In the genomic region with DNA sequence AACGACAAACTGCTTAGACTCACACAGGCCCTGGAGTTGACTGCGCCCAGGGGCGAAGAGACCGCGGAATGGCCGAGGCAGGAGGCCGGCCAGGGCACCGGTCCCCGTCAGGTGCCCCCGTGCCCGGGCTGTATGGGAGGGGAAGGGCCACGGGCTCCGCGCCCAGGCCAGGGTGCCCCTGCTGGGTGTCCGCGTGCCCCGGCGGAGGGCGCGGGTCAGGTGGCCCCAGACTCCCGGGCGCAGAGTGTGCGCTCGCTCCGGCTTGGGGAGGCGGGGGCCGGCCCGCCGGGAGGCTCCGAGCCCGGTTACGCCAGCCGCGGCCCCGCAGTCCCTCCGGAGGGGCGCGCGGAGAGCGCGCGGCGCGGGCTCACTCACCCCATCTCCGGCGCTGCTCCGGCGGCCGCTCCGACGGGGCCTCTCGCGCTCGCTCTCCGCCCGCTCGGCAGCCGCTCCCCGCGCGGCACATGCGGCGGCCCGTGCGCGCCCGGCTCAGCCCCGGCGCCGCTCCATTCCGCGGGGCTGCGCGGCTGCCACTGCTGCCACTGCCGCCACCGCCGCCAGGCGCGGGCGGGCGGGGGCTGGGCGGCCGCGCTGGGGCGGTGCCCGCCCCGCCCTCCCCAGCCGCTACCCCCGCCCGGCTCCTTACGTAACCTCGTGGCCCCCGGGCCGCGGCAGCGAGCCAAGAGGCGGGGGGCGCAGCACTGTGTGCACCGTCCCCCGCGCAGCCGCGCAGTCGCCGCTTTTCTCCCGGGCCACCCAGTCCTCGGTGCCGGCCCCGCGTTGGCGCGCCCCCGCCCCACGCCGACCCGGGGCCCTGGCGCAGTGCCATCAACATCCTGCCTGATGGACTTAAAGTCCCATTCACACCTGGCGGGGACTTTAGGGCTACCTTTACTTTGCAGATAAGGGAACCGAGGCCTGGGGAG, we compare ENCODE assay signal across 8 cellular contexts. TPM values are rescaled to one million over a fixed set of nuclear protein-coding genes. Genes with fewer than 3 reads are reported as not detected.
DNase-seq lines count a peak whose midpoint lies in the region; ATAC-seq and TF ChIP-seq lines count a peak whose summit lies in the region.

Gene HOMER2 (minus strand): TSS at position 565 of the 926 bp plus-strand sequence. CDS start 185 bp downstream, at position 380.

- no peak within 1 kb of the TSS for H3K27ac Mint-ChIP-seq in activated naive CD4-positive, alpha-beta T cell treated with anti-CD3 and anti-CD28 coated beads, Interleukin-2, amount 50 U/mL, for 24 hours
- H3K27ac Mint-ChIP-seq in progenitor cell of endocrine pancreas, result no peak within 1 kb of the TSS

- H3K27ac ChIP-seq in MM.1S (ENCODE audit: low read length), result no peak within 1 kb of the TSS

- peaks cover 12% of the 10 kb centered on the region for H3K27me3 ChIP-seq in MM.1S (replicated peaks; ENCODE audit: insufficient read depth, low read length)

- H3K4me1 Mint-ChIP-seq in activated naive CD4-positive, alpha-beta T cell treated with anti-CD3 and anti-CD28 coated beads, Interleukin-2, amount 50 U/mL, for 24 hours, result no peaks in the 10 kb centered on the region
- H3K4me1 Mint-ChIP-seq in progenitor cell of endocrine pancreas (ENCODE audit: low read depth), result peaks cover 2% of the 10 kb centered on the region

- H3F3A ChIP-seq in MM.1S (ENCODE audit: insufficient read depth, low read length), result peaks cover 17% of the 10 kb centered on the region

- TF ChIP-seq CTCF in MM.1S (IDR thresholded peaks at IDR 0.05; ENCODE audit: low read length) (no peak), progenitor cell of endocrine pancreas (IDR thresholded peaks at IDR 0.05; ENCODE audit: unreplicated experiment) (no peak)

- peaks cover 3% of the 10 kb centered on the region for H3K27me3 Mint-ChIP-seq in activated naive CD4-positive, alpha-beta T cell treated with anti-CD3 and anti-CD28 coated beads, Interleukin-2, amount 50 U/mL, for 24 hours
- H3K27me3 Mint-ChIP-seq in progenitor cell of endocrine pancreas, result peaks cover 5% of the 10 kb centered on the region

- no peak within 1 kb of the TSS for H3K9ac ChIP-seq in MM.1S (ENCODE audit: low read length)

- peak; percentile 72 to 86 for ATAC-seq in left cardiac atrium
- no peak for ATAC-seq in GM18870 (IDR thresholded peaks at IDR 0.05; ENCODE audit: unreplicated experiment)

- intact Hi-C loops in left cardiac atrium (cut with DNase I), result no loop called here

- peak within 1 kb of the TSS; percentile 81 for H3K4me2 ChIP-seq in MM.1S (ENCODE audit: low read depth, low read length)

- H3K4me1 ChIP-seq in MM.1S (ENCODE audit: low read length), result peaks cover 25% of the 10 kb centered on the region

- H3K9me3 Mint-ChIP-seq in activated naive CD4-positive, alpha-beta T cell treated with anti-CD3 and anti-CD28 coated beads, Interleukin-2, amount 50 U/mL, for 24 hours, result no peaks in the 10 kb centered on the region
- H3K9me3 Mint-ChIP-seq in progenitor cell of endocrine pancreas (ENCODE audit: low read depth), result no peaks in the 10 kb centered on the region

- no peaks in the 10 kb centered on the region for H3K9me3 ChIP-seq in MM.1S (replicated peaks; ENCODE audit: insufficient read depth, low read length)

- H4K20me1 ChIP-seq in MM.1S (ENCODE audit: insufficient read depth, low read length), result no peaks in the 10 kb centered on the region

- H3K4me3 ChIP-seq in MM.1S (ENCODE audit: low read length), result peak within 1 kb of the TSS; percentile 58

- no peaks in the 10 kb centered on the region for H3K36me3 Mint-ChIP-seq in activated naive CD4-positive, alpha-beta T cell treated with anti-CD3 and anti-CD28 coated beads, Interleukin-2, amount 50 U/mL, for 24 hours
- H3K36me3 Mint-ChIP-seq in progenitor cell of endocrine pancreas (ENCODE audit: insufficient read depth), result peaks cover 1% of the 10 kb centered on the region

- DNase-seq in NCI-H2081 (lab: John Stamatoyannopoulos, UW), result peak; percentile 52 to 58
- no peak for DNase-seq in NCI-H2081 treated with DMSO at 0.1 percent for 48 hours (lab: John Stamatoyannopoulos, UW)
- DNase-seq in MM.1S, result peak; percentile 11
- peak; percentile 25 for DNase-seq in left cardiac atrium
- peak; percentile 20 for DNase-seq in progenitor cell of endocrine pancreas (ENCODE audit: low spot score, unreplicated experiment)
- DNase-seq in dedifferentiated amniotic fluid mesenchymal stem cell (ENCODE audit: extremely low spot score), result no peak

- H3K36me3 ChIP-seq in MM.1S (replicated peaks; ENCODE audit: insufficient read depth, low read length), result no peaks in the 10 kb centered on the region

- no peaks in the 10 kb centered on the region for H3K79me2 ChIP-seq in MM.1S (ENCODE audit: low read length)

- H2AFZ ChIP-seq in MM.1S (ENCODE audit: low read length), result 0 out of 2 replicates have a peak within 1 kb of the TSS, but pooled peaks have one; percentile 51

- peak within 1 kb of the TSS; percentile 82 for H3K4me3 Mint-ChIP-seq in activated naive CD4-positive, alpha-beta T cell treated with anti-CD3 and anti-CD28 coated beads, Interleukin-2, amount 50 U/mL, for 24 hours
- H3K4me3 Mint-ChIP-seq in progenitor cell of endocrine pancreas (ENCODE audit: low read depth), result peak within 1 kb of the TSS; percentile 68

- no peaks in the 10 kb centered on the region for H3K9me2 ChIP-seq in MM.1S (replicated peaks; ENCODE audit: insufficient read depth, low read length)

RNA-seq across cellular contexts. Expression of gene HOMER2, which starts in this region (rescaled TPM):
- 10 to 100 TPM; 12.6 to 19.2 TPM for total RNA-seq in left cardiac atrium
- total RNA-seq in progenitor cell of endocrine pancreas, result 21.0 TPM in 2 replicates

Comparison
In these comparisons a context has a peak if more than half of its experiments do, and no peak if none do; other contexts are left out.
1. DNase-seq: peak in NCI-H2081 (2 of 2), MM.1S (single experiment), left cardiac atrium (single experiment) and progenitor cell of endocrine pancreas (single experiment); none in NCI-H2081 treated with DMSO at 0.1 percent for 48 hours (single experiment) and dedifferentiated amniotic fluid mesenchymal stem cell (single experiment).